22 cellular contexts compared by ENCODE assay signal in the genomic region with DNA sequence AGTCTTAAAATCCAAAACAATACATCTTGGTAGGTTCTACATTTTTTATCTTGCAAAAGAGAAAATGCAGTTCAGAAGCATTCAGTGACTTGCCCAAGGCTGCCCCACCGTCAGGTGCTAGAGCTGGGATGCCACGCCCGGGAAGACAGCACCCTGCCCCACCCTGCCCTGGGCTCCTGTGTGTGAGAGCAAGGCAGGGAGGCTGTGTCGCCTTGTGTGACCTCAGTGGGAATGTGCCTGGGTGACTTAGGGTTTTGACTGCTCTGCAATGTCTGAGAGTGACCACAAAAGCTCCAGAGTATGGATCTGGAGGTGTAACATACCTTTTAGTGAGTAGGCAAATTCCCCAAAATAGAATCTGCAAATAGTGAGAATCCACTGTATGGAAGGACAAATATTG.
"Had no signal": no experiment of that assay in that cellular context is flagged by ENCODE, and none has a peak within 500 bp of the region (broad histone marks: within the 10 kb centered on the region; RNA-seq: fewer than 3 reads in every experiment).

No MANE protein-coding gene starts in this region.

- H3K9me3 Mint-ChIP-seq: activated naive CD8-positive, alpha-beta T cell treated with anti-CD3 and anti-CD28 coated beads for 36 hours; activated T-cell treated with anti-CD3 and anti-CD28 coated beads, Interleukin-2, amount 50 U/mL, for 4 hours; activated T-helper 2 cell treated with anti-CD3 and anti-CD28 coated beads, Interferon-gamma antibody, Interleukin-2, Interleukin-4, amounts not matched to agents 10 μg/mL and 5 μg/mL and 100 μg/mL, durations not matched to agents 14 hours and 24 hours and 36 hours; nephron progenitor cell; stimulated activated naive CD8-positive, alpha-beta T cell treated with anti-CD3 and anti-CD28 coated beads, Interleukin-15, Interleukin-2, amounts not matched to agents 100 ng/mL and 50 ng/mL, for 24 hours; T-helper 1 cell treated with Interleukin-12 subunit alpha and Interleukin-12 subunit beta and Interleukin-4 antibody, amounts not matched to agents 30 μg/mL and 1 μg/mL, for 36 hours; WTC11 had no signal

- H3K4me3 Mint-ChIP-seq: activated CD4-positive, alpha-beta T cell treated with anti-CD3 and anti-CD28 coated beads for 36 hours; activated naive CD8-positive, alpha-beta T cell treated with anti-CD3 and anti-CD28 coated beads for 36 hours; activated T-cell treated with anti-CD3 and anti-CD28 coated beads, Interleukin-2, amount 50 U/mL, for 4 hours; nephron progenitor cell; stimulated activated naive CD8-positive, alpha-beta T cell treated with anti-CD3 and anti-CD28 coated beads, Interleukin-15, Interleukin-2, amounts not matched to agents 100 ng/mL and 50 ng/mL, for 24 hours; T-helper 1 cell treated with Interleukin-12 subunit alpha and Interleukin-12 subunit beta and Interleukin-4 antibody, amounts not matched to agents 30 μg/mL and 1 μg/mL, for 36 hours; WTC11 had no signal

- H3K27ac Mint-ChIP-seq: activated CD4-positive, alpha-beta T cell treated with anti-CD3 and anti-CD28 coated beads for 36 hours; activated naive CD8-positive, alpha-beta T cell treated with anti-CD3 and anti-CD28 coated beads for 36 hours; activated T-helper 2 cell treated with anti-CD3 and anti-CD28 coated beads, Interferon-gamma antibody, Interleukin-2, Interleukin-4, amounts not matched to agents 10 μg/mL and 5 μg/mL and 100 μg/mL, durations not matched to agents 14 hours and 24 hours and 36 hours; nephron progenitor cell; stimulated activated naive CD8-positive, alpha-beta T cell treated with anti-CD3 and anti-CD28 coated beads, Interleukin-15, Interleukin-2, amounts not matched to agents 100 ng/mL and 50 ng/mL, for 24 hours; T-helper 1 cell treated with Interleukin-12 subunit alpha and Interleukin-12 subunit beta and Interleukin-4 antibody, amounts not matched to agents 30 μg/mL and 1 μg/mL, for 36 hours; WTC11 had no signal

- H3K9me3 ChIP-seq: breast epithelium, heart right ventricle, tibial artery, uterus had no signal

- FAIRE-seq: kidney had no signal

- H2AFZ ChIP-seq: parathyroid adenoma had no signal

- H3K27me3 ChIP-seq: breast epithelium, heart right ventricle, tibial artery, uterus had no signal

- H3K27me3 Mint-ChIP-seq: activated CD4-positive, alpha-beta T cell treated with anti-CD3 and anti-CD28 coated beads for 36 hours; activated naive CD8-positive, alpha-beta T cell treated with anti-CD3 and anti-CD28 coated beads for 36 hours; stimulated activated naive CD8-positive, alpha-beta T cell treated with anti-CD3 and anti-CD28 coated beads, Interleukin-15, Interleukin-2, amounts not matched to agents 100 ng/mL and 50 ng/mL, for 24 hours had no signal

- ATAC-seq: activated CD4-positive, alpha-beta T cell treated with anti-CD3 and anti-CD28 coated beads for 36 hours; activated T-cell treated with anti-CD3 and anti-CD28 coated beads, Interleukin-2, amount 50 U/mL, for 4 hours; heart right ventricle; left ventricle myocardium superior; right cardiac atrium; WTC11 had no signal

- H3K27ac ChIP-seq: breast epithelium, coronary artery, heart right ventricle, parathyroid adenoma, tibial artery, uterus had no signal

- H3K36me3 ChIP-seq: breast epithelium, uterus had no signal

- H3K4me3 ChIP-seq: breast epithelium, coronary artery, heart right ventricle, tibial artery, uterus had no signal

- H3K4me1 ChIP-seq: breast epithelium, parathyroid adenoma, uterus had no signal

- H3K9ac ChIP-seq: parathyroid adenoma had no signal

- H3K4me1 Mint-ChIP-seq: activated CD4-positive, alpha-beta T cell treated with anti-CD3 and anti-CD28 coated beads for 36 hours; activated naive CD8-positive, alpha-beta T cell treated with anti-CD3 and anti-CD28 coated beads for 36 hours had no signal

- DNase-seq: activated CD4-positive, alpha-beta T cell treated with anti-CD3 and anti-CD28 coated beads for 36 hours; activated CD4-positive, alpha-beta T cell treated with anti-CD3 and anti-CD28 coated beads, Interleukin-2, amount 50 U/mL, for 4 hours; activated CD8-positive, alpha-beta memory T cell treated with anti-CD3 and anti-CD28 coated beads, Interleukin-2, amount 50 U/mL, for 48 hours; activated naive CD4-positive, alpha-beta T cell treated with Interleukin-2 at 50 U/mL for 16 hours; activated naive CD8-positive, alpha-beta T cell treated with anti-CD3 and anti-CD28 coated beads for 36 hours; activated T-cell treated with anti-CD3 and anti-CD28 coated beads, Interleukin-2, amount 50 U/mL, for 4 hours; heart right ventricle; kidney; left ventricle myocardium superior; nephron progenitor cell; right cardiac atrium; stimulated activated CD4-positive, alpha-beta T cell treated with anti-CD3 and anti-CD28 coated beads, Interleukin-1b, Interleukin-23, amount 100 ng/mL, for 48 hours; T1000; tibial artery; uterus had no signal

- H3K79me2 ChIP-seq: parathyroid adenoma had no signal
